Comparison of ENCODE assay signal across 8 cellular contexts in genomic region chr15:85649372-85649771, GRCh38.
A peak's percentile ranks its signal among the peaks of the same experiment; 100 is the strongest.
DNase-seq lines count a peak whose midpoint lies in the region; ATAC-seq and TF ChIP-seq lines count a peak whose summit lies in the region.

No MANE protein-coding gene starts in this region.

- 5 to 19% (median 14%) methylated on average over 5 of the region's 5 CpGs for WGBS in adrenal gland, 4 donors

- H3K4me3 ChIP-seq in NB4 (ENCODE audit: low read depth, low read length) (no peak overlapping the region), adrenal gland (no peak overlapping the region), uterus (no peak overlapping the region)

- TF ChIP-seq CTCF in NB4 (IDR thresholded peaks at IDR 0.05; ENCODE audit: low read depth, low read length), result no peak
- no peak for TF ChIP-seq CTCF in adrenal gland (IDR thresholded peaks at IDR 0.05)
- no peak for TF ChIP-seq CTCF in uterus (IDR thresholded peaks at IDR 0.05)

- TF ChIP-seq POLR2A in NB4 (IDR thresholded peaks at IDR 0.05; ENCODE audit: extremely low read depth, insufficient read length) (no peak), adrenal gland (IDR thresholded peaks at IDR 0.05) (no peak), uterus (IDR thresholded peaks at IDR 0.05) (no peak)

- H3K4me1 ChIP-seq in adrenal gland (replicated peaks in 1 of 2), result peaks cover 0 to 22% of the 10 kb centered on the region in 2 donors
- peaks cover 0 to 11% of the 10 kb centered on the region in 2 donors for H3K4me1 ChIP-seq in uterus

- intact Hi-C loops in adrenal gland (cut with DNase I), result no loop called here
- intact Hi-C loops in uterus (cut with DNase I; ENCODE audit: low total_unique reads), result no loop called here

- no peaks in the 10 kb centered on the region for H3K27me3 ChIP-seq in adrenal gland
- no peaks in the 10 kb centered on the region for H3K27me3 ChIP-seq in uterus

- H3K9me3 ChIP-seq in adrenal gland (replicated peaks in 1 of 3) (no peaks in the 10 kb centered on the region), uterus (no peaks in the 10 kb centered on the region)

- peak overlapping the region in 3 of 5 donors; percentile 49 to 72 (median 65) for H3K27ac ChIP-seq in adrenal gland
- peak overlapping the region; percentile 46 to 73 for H3K27ac ChIP-seq in uterus

- DNase-seq in GM03348 (ENCODE audit: low spot score) (peak; percentile 70), NB4 (ENCODE audit: low read depth) (peak; percentile 85), adrenal gland (peak in 3 of 7 donors; percentile 40 to 57 (median 42)), kidney tubule cell (ENCODE audit: low spot score) (peak; percentile 69), uterus (peak in 1 of 2 donors; percentile 40)

- peaks cover 0 to 26% of the 10 kb centered on the region in 2 donors for H3K36me3 ChIP-seq in adrenal gland (replicated peaks in 1 of 2)
- no peaks in the 10 kb centered on the region for H3K36me3 ChIP-seq in uterus

- no peak for ATAC-seq in HG03457 (IDR thresholded peaks at IDR 0.05; ENCODE audit: unreplicated experiment)
- ATAC-seq in HG03135 (IDR thresholded peaks at IDR 0.05; ENCODE audit: unreplicated experiment), result no peak
- no peak for ATAC-seq in HG02642 (IDR thresholded peaks at IDR 0.05; ENCODE audit: poor library complexity, unreplicated experiment)
